In genomic region chr2:134148172-134148571, GRCh38 we compare ENCODE assay signal across 15 cellular contexts.
DNase-seq lines count a peak whose midpoint lies in the region; ATAC-seq lines count a peak whose summit lies in the region.
"Had no signal": no experiment of that assay in that cellular context is flagged by ENCODE, and none has a peak within 500 bp of the region (broad histone marks: within the 10 kb centered on the region; RNA-seq: fewer than 3 reads in every experiment).

No MANE protein-coding gene starts in this region.

- no peaks in the 10 kb centered on the region for H3K27me3 Mint-ChIP-seq in activated CD4-positive, alpha-beta T cell treated with anti-CD3 and anti-CD28 coated beads, Interleukin-2, amount 10 ng/mL, durations not matched to agents 7 days and 5 days
- H3K27me3 Mint-ChIP-seq in activated T-helper 17 cell treated with anti-CD3 and anti-CD28 coated beads, Interleukin-2, amount 50 U/mL, for 72 hours = no peaks in the 10 kb centered on the region
- no peaks in the 10 kb centered on the region for H3K27me3 Mint-ChIP-seq in stimulated activated memory B cell treated with anti-CD40 and anti-IgM and Interleukin-4, amounts not matched to agents 10 μg/mL and 1 μg/mL and 100 μg/mL, for 72 hours

- H3K36me3 Mint-ChIP-seq in activated CD4-positive, alpha-beta T cell treated with anti-CD3 and anti-CD28 coated beads, Interleukin-2, amount 10 ng/mL, durations not matched to agents 7 days and 5 days (ENCODE audit: low read depth) = peaks cover 9% of the 10 kb centered on the region
- peaks cover 43% of the 10 kb centered on the region for H3K36me3 Mint-ChIP-seq in activated T-helper 17 cell treated with anti-CD3 and anti-CD28 coated beads, Interleukin-2, amount 50 U/mL, for 72 hours (ENCODE audit: low read depth)
- peaks cover 30% of the 10 kb centered on the region for H3K36me3 Mint-ChIP-seq in stimulated activated memory B cell treated with anti-CD40 and anti-IgM and Interleukin-4, amounts not matched to agents 10 μg/mL and 1 μg/mL and 100 μg/mL, for 72 hours

- ATAC-seq in HG02610 (IDR thresholded peaks at IDR 0.05; ENCODE audit: unreplicated experiment) = peak; percentile 65
- no peak for ATAC-seq in activated T-helper 17 cell treated with anti-CD3 and anti-CD28 coated beads, Interleukin-2, amount 50 U/mL, for 72 hours (replicated peaks)
- ATAC-seq in stimulated activated memory B cell treated with anti-CD40 and anti-IgM and Interleukin-4, amounts not matched to agents 10 μg/mL and 1 μg/mL and 100 μg/mL, for 72 hours = peak; percentile 17

- H3K4me1 Mint-ChIP-seq in activated CD4-positive, alpha-beta T cell treated with anti-CD3 and anti-CD28 coated beads, Interleukin-2, amount 10 ng/mL, durations not matched to agents 7 days and 5 days = peaks cover 14% of the 10 kb centered on the region
- peaks cover 44% of the 10 kb centered on the region for H3K4me1 Mint-ChIP-seq in activated T-helper 17 cell treated with anti-CD3 and anti-CD28 coated beads, Interleukin-2, amount 50 U/mL, for 72 hours
- H3K4me1 Mint-ChIP-seq in stimulated activated memory B cell treated with anti-CD40 and anti-IgM and Interleukin-4, amounts not matched to agents 10 μg/mL and 1 μg/mL and 100 μg/mL, for 72 hours = peaks cover 91% of the 10 kb centered on the region

- DNase-seq in activated CD4-positive, alpha-beta T cell treated with anti-CD3 and anti-CD28 coated beads, Interleukin-2, amount 10 ng/mL, durations not matched to agents 7 days and 5 days = no peak
- no peak for DNase-seq in activated CD4-positive, alpha-beta T cell treated with anti-CD3 and anti-CD28 coated beads for 1 hour
- no peak for DNase-seq in OCI-M1 (lab: John Stamatoyannopoulos, UW)
- no peak for DNase-seq in NCI-H2107 (lab: John Stamatoyannopoulos, UW)
- no peak for DNase-seq in C1 segment of cervical spinal cord (lab: John Stamatoyannopoulos, UW)
- DNase-seq: COR-L47; NCI-H1105 treated with DMSO at 0.1 percent for 48 hours; NCI-H1694 treated with DMSO at 0.1 percent for 48 hours; NCI-H446 treated with DMSO at 0.1 percent for 48 hours; NK-92 treated with Interleukin-12 subunit alpha and Interleukin-12 subunit beta, amount 100 ng/mL, for 24 hours; RPMI8226; SIG-M5 had no signal

- POLR2A ChIA-PET in activated CD4-positive, alpha-beta T cell treated with anti-CD3 and anti-CD28 coated beads, Interleukin-2, amount 10 ng/mL, durations not matched to agents 7 days and 5 days (lab: Charles Lee) = no interaction called here

- peaks cover 2% of the 10 kb centered on the region for H3K9me3 Mint-ChIP-seq in activated CD4-positive, alpha-beta T cell treated with anti-CD3 and anti-CD28 coated beads, Interleukin-2, amount 10 ng/mL, durations not matched to agents 7 days and 5 days
- no peaks in the 10 kb centered on the region for H3K9me3 Mint-ChIP-seq in activated T-helper 17 cell treated with anti-CD3 and anti-CD28 coated beads, Interleukin-2, amount 50 U/mL, for 72 hours
- peaks cover 12% of the 10 kb centered on the region for H3K9me3 Mint-ChIP-seq in stimulated activated memory B cell treated with anti-CD40 and anti-IgM and Interleukin-4, amounts not matched to agents 10 μg/mL and 1 μg/mL and 100 μg/mL, for 72 hours

- CTCF ChIA-PET in activated CD4-positive, alpha-beta T cell treated with anti-CD3 and anti-CD28 coated beads, Interleukin-2, amount 10 ng/mL, durations not matched to agents 7 days and 5 days (lab: Charles Lee) = interaction anchor here (0.6 kb wide), 1 partner anchor 591 kb away, joined by 3 read pairs; no protein-coding TSS in a partner anchor

- H3K27ac Mint-ChIP-seq in activated CD4-positive, alpha-beta T cell treated with anti-CD3 and anti-CD28 coated beads, Interleukin-2, amount 10 ng/mL, durations not matched to agents 7 days and 5 days = peak overlapping the region; percentile 31
- peak overlapping the region; percentile 65 for H3K27ac Mint-ChIP-seq in activated T-helper 17 cell treated with anti-CD3 and anti-CD28 coated beads, Interleukin-2, amount 50 U/mL, for 72 hours
- peak overlapping the region; percentile 79 for H3K27ac Mint-ChIP-seq in stimulated activated memory B cell treated with anti-CD40 and anti-IgM and Interleukin-4, amounts not matched to agents 10 μg/mL and 1 μg/mL and 100 μg/mL, for 72 hours

- H3K4me3 Mint-ChIP-seq in activated CD4-positive, alpha-beta T cell treated with anti-CD3 and anti-CD28 coated beads, Interleukin-2, amount 10 ng/mL, durations not matched to agents 7 days and 5 days = no peak overlapping the region
- H3K4me3 Mint-ChIP-seq in activated T-helper 17 cell treated with anti-CD3 and anti-CD28 coated beads, Interleukin-2, amount 50 U/mL, for 72 hours = no peak overlapping the region
- peak overlapping the region; percentile 15 for H3K4me3 Mint-ChIP-seq in stimulated activated memory B cell treated with anti-CD40 and anti-IgM and Interleukin-4, amounts not matched to agents 10 μg/mL and 1 μg/mL and 100 μg/mL, for 72 hours
